21 cellular contexts compared by ENCODE assay signal in the genomic region with DNA sequence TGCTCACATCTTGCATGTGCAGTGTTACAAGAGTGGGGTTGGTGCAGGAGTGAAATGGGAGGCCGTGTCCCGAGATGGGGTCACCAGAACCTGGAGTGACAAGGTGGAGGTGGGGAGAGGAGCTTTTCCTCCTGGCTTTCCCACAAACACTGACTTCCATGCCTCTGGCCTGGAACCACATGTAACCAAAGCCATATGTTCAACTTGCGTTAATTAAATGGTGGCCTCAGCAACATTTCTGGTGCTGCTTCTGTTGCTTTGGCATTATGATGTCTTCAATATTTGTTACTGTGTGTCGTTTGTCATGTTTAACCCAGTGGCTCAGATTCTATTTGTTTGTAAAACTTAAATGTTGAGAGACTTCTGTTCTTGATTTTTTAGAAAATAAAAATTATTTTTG.
DNase-seq lines count a peak whose midpoint lies in the region; ATAC-seq and TF ChIP-seq lines count a peak whose summit lies in the region.
"Had no signal": no experiment of that assay in that cellular context is flagged by ENCODE, and none has a peak within 500 bp of the region (broad histone marks: within the 10 kb centered on the region; RNA-seq: fewer than 3 reads in every experiment).

No MANE protein-coding gene starts in this region.

- H2AFZ ChIP-seq in IMR-90 (replicated peaks; ENCODE audit: low read length, poor library complexity) = peak overlapping the region; percentile 37

- TF ChIP-seq CTCF in IMR-90 (conservative IDR thresholded peaks at IDR 0.05; ENCODE audit: low read depth, low read length) (no peak), esophagus squamous epithelium (IDR thresholded peaks at IDR 0.05) (no peak)

- H3K9ac ChIP-seq in IMR-90 (ENCODE audit: low read depth, low read length) (no peak overlapping the region), SK-N-MC (ENCODE audit: insufficient read length) (no peak overlapping the region)

- no peaks in the 10 kb centered on the region for H3K36me3 ChIP-seq in IMR-90 (ENCODE audit: control insufficient read depth, insufficient read depth, low read length)
- no peaks in the 10 kb centered on the region for H3K36me3 ChIP-seq in SK-N-MC (ENCODE audit: insufficient read depth, low read length)
- H3K36me3 ChIP-seq in esophagus squamous epithelium = no peaks in the 10 kb centered on the region
- H3K36me3 ChIP-seq: Peyer's patch had no signal

- in situ Hi-C loops in IMR-90 (cut with MboI; ENCODE audit: low sequenced_read_pairs) = no loop called here

- POLR2A ChIA-PET in IMR-90 (lab: Charles Lee; ENCODE audit: unreplicated experiment) = no interaction called here

- H4K5ac ChIP-seq in IMR-90 (ENCODE audit: low read depth, low read length) = no peak overlapping the region

- WGBS in IMR-90 (ENCODE audit: extremely low coverage in 2 of 2, insufficient read length in 1 of 2), 2 experiments = no CpG with 5 or more reads among the region's 4 CpGs
- 80 to 92% methylated on average over 4 of the region's 4 CpGs for WGBS in esophagus squamous epithelium, 2 donors

- ATAC-seq in IMR-90 (ENCODE audit: low read depth) = no peak
- ATAC-seq in stimulated activated memory B cell treated with anti-CD40 and anti-IgM and Interleukin-4, amounts not matched to agents 10 μg/mL and 1 μg/mL and 100 μg/mL, for 72 hours = no peak
- ATAC-seq in GM18873 (IDR thresholded peaks at IDR 0.05; ENCODE audit: low FRiP score, unreplicated experiment) = no peak
- ATAC-seq in HG02571 (IDR thresholded peaks at IDR 0.05; ENCODE audit: unreplicated experiment) = no peak
- ATAC-seq: A549, Right ventricle myocardium inferior had no signal

- CTCF ChIA-PET in IMR-90 (lab: Yijun Ruan, JAX) = no interaction called here

- H3K56ac ChIP-seq in IMR-90 (ENCODE audit: extremely low read depth, insufficient read depth, low read length) = no peak overlapping the region

- no peak for DNase-seq in IMR-90
- peak; percentile 59 for DNase-seq in SK-N-MC (ENCODE audit: low read depth, low spot score)
- DNase-seq in esophagus squamous epithelium (lab: John Stamatoyannopoulos, UW) = no peak
- no peak for DNase-seq in stimulated activated CD4-positive, alpha-beta T cell treated with anti-CD3 and anti-CD28 coated beads, Interleukin-4, amount 100 ng/mL, for 4 hours
- DNase-seq: CD4-positive, CD25-positive, alpha-beta regulatory T cell; EL; GF-D8; Karpas-422; MV-4-11; NCI-H1105 treated with DMSO at 0.1 percent for 48 hours; NCI-H2029 treated with DMSO at 0.1 percent for 48 hours; NCI-H2171; NCI-H345; NCI-H524; NCI-H774; Peyer's patch had no signal

- no peak overlapping the region for H2BK5ac ChIP-seq in IMR-90 (ENCODE audit: low read depth, low read length, poor library complexity, severe bottlenecking)

- no peak overlapping the region for H3K23ac ChIP-seq in IMR-90 (ENCODE audit: low read depth, low read length)

- intact Hi-C loops in IMR-90 (cut with micrococcal nuclease) (no loop called here), esophagus squamous epithelium (cut with DNase I) (no loop called here)

- dilution Hi-C loops in IMR-90 (cut with HindIII; ENCODE audit: low sequenced_read_pairs, unreplicated experiment) = no loop called here

- H3K9me3 Mint-ChIP-seq in stimulated activated memory B cell treated with anti-CD40 and anti-IgM and Interleukin-4, amounts not matched to agents 10 μg/mL and 1 μg/mL and 100 μg/mL, for 72 hours = no peaks in the 10 kb centered on the region

- H3K27me3 Mint-ChIP-seq in stimulated activated memory B cell treated with anti-CD40 and anti-IgM and Interleukin-4, amounts not matched to agents 10 μg/mL and 1 μg/mL and 100 μg/mL, for 72 hours = no peaks in the 10 kb centered on the region
- H3K27me3 Mint-ChIP-seq: CD4-positive, CD25-positive, alpha-beta regulatory T cell had no signal

- peaks cover 30% of the 10 kb centered on the region for H3K4me1 ChIP-seq in IMR-90 (ENCODE audit: control insufficient read depth, insufficient read depth, low read length)
- peaks cover 35 to 82% (median 37%) of the 10 kb centered on the region in 3 donors for H3K4me1 ChIP-seq in esophagus squamous epithelium

- TF ChIP-seq POLR2A in IMR-90 (IDR thresholded peaks at IDR 0.05; ENCODE audit: low read depth, low read length) (no peak), esophagus squamous epithelium (IDR thresholded peaks at IDR 0.05) (no peak)

- no peak for TF ChIP-seq RAD21 in IMR-90 (IDR thresholded peaks at IDR 0.05; ENCODE audit: low read length)

- H4K91ac ChIP-seq in IMR-90 (ENCODE audit: insufficient read depth, low read depth, low read length) = no peak overlapping the region

- 0 out of 2 replicates have a peak overlapping the region, but pooled peaks have one; percentile 5 for H2BK20ac ChIP-seq in IMR-90 (ENCODE audit: low read depth, low read length)

- no TSS peak for BruUV-seq in IMR-90 (replicated peaks; lab: Mats Ljungman, UMichigan)

- H3K4ac ChIP-seq in IMR-90 (ENCODE audit: low read depth, low read length) = no peak overlapping the region

- H3K14ac ChIP-seq in IMR-90 (replicated peaks; ENCODE audit: low read depth, low read length) = no peak overlapping the region

- H3K79me1 ChIP-seq in IMR-90 (ENCODE audit: low read depth in 1 of 2, low read length in 2 of 2) = peaks cover 0 to 17% of the 10 kb centered on the region in 2 experiments; a peak in 2 of 4 replicates

- H2BK120ac ChIP-seq in IMR-90 (ENCODE audit: low read depth, low read length) = no peak overlapping the region

- H3K36me3 Mint-ChIP-seq in stimulated activated memory B cell treated with anti-CD40 and anti-IgM and Interleukin-4, amounts not matched to agents 10 μg/mL and 1 μg/mL and 100 μg/mL, for 72 hours = peaks cover 10% of the 10 kb centered on the region

- H3K4me2 ChIP-seq in IMR-90 (ENCODE audit: low read depth, low read length) = no peak overlapping the region
- H3K4me2 ChIP-seq: A549 had no signal

- H2AK9ac ChIP-seq in IMR-90 (replicated peaks; ENCODE audit: low read depth, low read length, poor library complexity) = no peak overlapping the region

- no peak overlapping the region for H3K18ac ChIP-seq in IMR-90 (ENCODE audit: low read depth, low read length)

- H3K9me3 ChIP-seq in IMR-90 (ENCODE audit: control insufficient read depth, insufficient read depth, low read length) (no peaks in the 10 kb centered on the region), SK-N-MC (ENCODE audit: low read depth, low read length) (no peaks in the 10 kb centered on the region), esophagus squamous epithelium (no peaks in the 10 kb centered on the region)
- H3K9me3 ChIP-seq: A549, Peyer's patch had no signal

- H3K4me3 ChIP-seq in IMR-90 (ENCODE audit: insufficient read depth, low read depth, low read length) (no peak overlapping the region), SK-N-MC (peak overlapping the region; percentile 22; the same call in 1 of the 2 replicates), esophagus squamous epithelium (no peak overlapping the region)
- H3K4me3 ChIP-seq: A549, Peyer's patch had no signal

- no peak overlapping the region for H4K8ac ChIP-seq in IMR-90 (ENCODE audit: low read depth in 2 of 2, low read length in 2 of 2)

- H3K4me1 Mint-ChIP-seq in stimulated activated memory B cell treated with anti-CD40 and anti-IgM and Interleukin-4, amounts not matched to agents 10 μg/mL and 1 μg/mL and 100 μg/mL, for 72 hours = peaks cover 60% of the 10 kb centered on the region

- H3K4me3 Mint-ChIP-seq in stimulated activated memory B cell treated with anti-CD40 and anti-IgM and Interleukin-4, amounts not matched to agents 10 μg/mL and 1 μg/mL and 100 μg/mL, for 72 hours = no peak overlapping the region
- H3K4me3 Mint-ChIP-seq: CD4-positive, CD25-positive, alpha-beta regulatory T cell had no signal

- H4K20me1 ChIP-seq in IMR-90 (ENCODE audit: insufficient read depth, low read length) = no peaks in the 10 kb centered on the region

- H2BK15ac ChIP-seq in IMR-90 (ENCODE audit: low read depth, low read length) = 0 out of 3 replicates have a peak overlapping the region, but pooled peaks have one; percentile 49

- H3K27ac ChIP-seq in IMR-90 (ENCODE audit: insufficient read depth, low read length) (no peak overlapping the region), SK-N-MC (peak overlapping the region; percentile 76), esophagus squamous epithelium (peak overlapping the region in 3 of 4 donors; percentile 15 to 95 (median 91))

- H3K27me3 ChIP-seq in IMR-90 (ENCODE audit: control insufficient read depth, insufficient read depth, low read length) (no peaks in the 10 kb centered on the region), esophagus squamous epithelium (no peaks in the 10 kb centered on the region)
- H3K27me3 ChIP-seq: Peyer's patch had no signal

- peak overlapping the region; percentile 46 for H3K27ac Mint-ChIP-seq in stimulated activated memory B cell treated with anti-CD40 and anti-IgM and Interleukin-4, amounts not matched to agents 10 μg/mL and 1 μg/mL and 100 μg/mL, for 72 hours

- peak overlapping the region; percentile 37; the same call in 1 of the 2 replicates for H2AK5ac ChIP-seq in IMR-90 (ENCODE audit: low read depth, low read length)

- peaks cover 22% of the 10 kb centered on the region for H3K9me1 ChIP-seq in IMR-90 (ENCODE audit: insufficient read depth, low read length)

TF ChIP-seq in IMR-90, 13 proteins besides CTCF, POLR2A, EP300 and RAD21:
- no peak for TF ChIP-seq MAZ (IDR thresholded peaks at IDR 0.05; ENCODE audit: borderline replicate concordance, low read depth, low read length)
- no peak for TF ChIP-seq MXI1 (IDR thresholded peaks at IDR 0.05; ENCODE audit: borderline replicate concordance, low read depth, low read length)
- no peak for TF ChIP-seq CEBPB (IDR thresholded peaks at IDR 0.05; ENCODE audit: low read depth, low read length)
- TF ChIP-seq BHLHE40 (IDR thresholded peaks at IDR 0.05; ENCODE audit: low read depth, low read length) = no peak
- TF ChIP-seq MAFK (IDR thresholded peaks at IDR 0.05; ENCODE audit: low read depth, low read length) = no peak
- no peak for TF ChIP-seq RCOR1 (IDR thresholded peaks at IDR 0.05; ENCODE audit: insufficient replicate concordance, low read length)
- TF ChIP-seq NFE2L2 (IDR thresholded peaks at IDR 0.05; ENCODE audit: low read depth, low read length) = no peak
